ENCODE assay signal across 2 cellular contexts in the genomic region with DNA sequence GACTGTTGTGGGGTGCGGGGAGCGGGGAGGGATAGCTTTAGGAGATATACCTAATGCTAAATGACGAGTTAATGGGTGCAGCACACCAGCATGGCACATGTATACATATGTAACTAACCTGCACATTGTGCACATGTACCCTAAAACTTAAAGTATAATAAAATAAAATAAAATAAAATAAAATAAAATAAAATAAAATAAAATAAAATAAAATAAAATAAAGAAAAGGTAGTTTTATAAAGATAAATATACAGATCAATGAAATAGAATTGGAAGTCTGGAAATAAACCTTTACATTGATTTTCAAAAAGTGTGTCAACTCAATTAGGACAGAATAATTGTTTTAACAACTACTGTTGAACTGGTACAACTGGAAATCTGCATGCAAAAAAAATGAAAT. TPM values are rescaled to one million over a fixed set of nuclear protein-coding genes. Genes with fewer than 3 reads are reported as not detected.
"Had no signal": no experiment of that assay in that cellular context is flagged by ENCODE, and none has a peak within 500 bp of the region (broad histone marks: within the 10 kb centered on the region; RNA-seq: fewer than 3 reads in every experiment).

No MANE protein-coding gene starts in this region.

RNA-seq across cellular contexts. Expression of a gene that starts 8.6 kb away (rescaled TPM):
- total RNA-seq: lung microvascular endothelial cell, myocyte had no signal
